Comparison of ENCODE assay signal across 8 cellular contexts in the genomic region with DNA sequence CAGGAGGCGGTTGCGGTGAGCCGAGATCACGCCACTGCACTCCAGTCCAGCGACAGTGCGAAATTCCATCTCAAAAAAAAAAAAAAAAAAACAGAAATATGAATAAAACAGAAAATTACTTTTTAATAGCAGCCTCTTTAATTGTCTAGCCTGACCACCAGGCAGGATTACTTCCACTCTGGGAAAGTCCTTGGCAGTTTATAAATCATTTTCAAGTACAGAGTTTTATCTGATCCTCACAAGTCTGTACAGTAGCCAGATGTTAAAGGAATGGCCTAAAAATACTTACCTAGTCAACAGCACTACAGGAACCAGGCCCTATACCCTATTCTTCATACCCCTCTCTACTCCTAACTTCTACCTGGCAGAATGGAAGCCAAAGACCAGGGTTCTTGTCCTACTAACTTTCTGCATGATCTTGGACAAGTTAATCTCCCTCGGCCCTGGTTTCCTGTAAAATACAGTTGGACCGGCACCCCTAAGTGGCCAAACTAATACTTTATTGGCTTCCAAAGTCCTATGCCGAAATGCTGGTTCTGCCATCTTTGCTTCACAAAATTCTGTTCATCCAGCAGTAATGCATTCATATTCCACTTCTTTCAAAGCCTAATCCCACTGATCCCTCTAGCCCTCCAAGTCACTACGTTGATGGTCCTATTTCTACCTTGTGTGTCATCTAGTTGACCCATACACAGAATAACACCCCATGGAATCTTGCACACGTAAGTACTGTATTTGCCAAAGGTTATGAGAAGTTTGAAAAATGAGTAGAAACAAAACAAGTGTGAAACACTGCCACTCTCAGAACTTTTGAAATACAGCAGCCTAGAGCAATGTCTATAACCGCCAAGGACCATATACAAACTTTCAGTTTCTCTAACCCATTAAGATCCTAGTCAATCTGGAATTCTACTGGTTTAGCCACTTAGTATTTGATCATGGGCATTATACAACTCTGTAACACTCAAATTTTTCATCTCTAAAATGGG. TPM values are rescaled to one million over a fixed set of nuclear protein-coding genes. Genes with fewer than 3 reads are reported as not detected.
DNase-seq lines count a peak whose midpoint lies in the region; ATAC-seq, FAIRE-seq and TF ChIP-seq lines count a peak whose summit lies in the region.

No MANE protein-coding gene starts in this region.

- H3K79me2 ChIP-seq in HepG2 (ENCODE audit: insufficient read depth, low read length): peaks cover 67% of the 10 kb centered on the region

- no peaks in the 10 kb centered on the region for H3K9me3 ChIP-seq in ascending aorta
- H3K9me3 ChIP-seq in HepG2 (ENCODE audit: low read length): no peaks in the 10 kb centered on the region

- H3K27ac Mint-ChIP-seq in activated naive CD4-positive, alpha-beta T cell treated with anti-CD3 and anti-CD28 coated beads, Interleukin-2, amount 50 U/mL, for 24 hours: peak overlapping the region; percentile 100
- peak overlapping the region; percentile 99 for H3K27ac Mint-ChIP-seq in type B pancreatic cell

- TF ChIP-seq RAD21 in HepG2 (CRISPR knock-in tag; IDR thresholded peaks at IDR 0.05): no peak

- H4K20me1 ChIP-seq in HepG2 (ENCODE audit: insufficient read depth, low read length): peaks cover 63% of the 10 kb centered on the region

- CTCF ChIA-PET in HepG2 (lab: Yijun Ruan, JAX; ENCODE audit: low intra/inter-chr PET ratio, low total read pairs): no interaction called here

- no peak for FAIRE-seq in HepG2 (lab: Jason Lieb, UNC)

- H2AFZ ChIP-seq in HepG2 (ENCODE audit: low read length): no peak overlapping the region

- H3K27me3 ChIP-seq in ascending aorta (no peaks in the 10 kb centered on the region), HepG2 (ENCODE audit: control insufficient read depth in 1 of 2, insufficient read depth in 2 of 2, low read length in 2 of 2) (peaks cover 0 to 4% of the 10 kb centered on the region in 2 experiments; a peak in 1 of 5 replicates)

- peak overlapping the region; percentile 79 to 95 for H3K4me3 ChIP-seq in ascending aorta
- H3K4me3 ChIP-seq in HepG2 (replicated peaks in 1 of 3; ENCODE audit: insufficient read depth in 1 of 3, low read depth in 2 of 3, low read length in 3 of 3): peak overlapping the region; percentile 93 to 100 (median 96)
- no peak overlapping the region for H3K4me3 ChIP-seq in lower leg skin (ENCODE audit: low read depth, poor library complexity, severe bottlenecking)

- no peaks in the 10 kb centered on the region for H3K9me3 Mint-ChIP-seq in activated naive CD4-positive, alpha-beta T cell treated with anti-CD3 and anti-CD28 coated beads, Interleukin-2, amount 50 U/mL, for 24 hours
- H3K9me3 Mint-ChIP-seq in type B pancreatic cell: peaks cover 3% of the 10 kb centered on the region

- in situ Hi-C loops in HepG2 (cut with HindIII; ENCODE audit: extremely low pct_ligation_motif_present, low pct_unique_long_range_greater_than_20kb): no loop called here

- H3K4me1 ChIP-seq in ascending aorta (peaks cover 0 to 23% of the 10 kb centered on the region in 2 donors), HepG2 (ENCODE audit: insufficient read depth, low read length) (peaks cover 64% of the 10 kb centered on the region)

- peak overlapping the region; percentile 97 for H3K4me3 Mint-ChIP-seq in activated naive CD4-positive, alpha-beta T cell treated with anti-CD3 and anti-CD28 coated beads, Interleukin-2, amount 50 U/mL, for 24 hours
- H3K4me3 Mint-ChIP-seq in type B pancreatic cell: peak overlapping the region; percentile 97

- BruUV-seq in HepG2 (replicated peaks; lab: Mats Ljungman, UMichigan): no TSS peak

- peaks cover 37% of the 10 kb centered on the region for H3K36me3 Mint-ChIP-seq in activated naive CD4-positive, alpha-beta T cell treated with anti-CD3 and anti-CD28 coated beads, Interleukin-2, amount 50 U/mL, for 24 hours
- H3K36me3 Mint-ChIP-seq in type B pancreatic cell: peaks cover 28% of the 10 kb centered on the region

- ATAC-seq in HepG2: no peak
- ATAC-seq in GM19351 (IDR thresholded peaks at IDR 0.05; ENCODE audit: unreplicated experiment): no peak
- ATAC-seq in HG03342 (IDR thresholded peaks at IDR 0.05; ENCODE audit: unreplicated experiment): no peak

- H3K27ac ChIP-seq in ascending aorta: peak overlapping the region; percentile 94 to 99
- H3K27ac ChIP-seq in HepG2 (ENCODE audit: extremely low read length, insufficient read depth, low read length): peak overlapping the region; percentile 92

- TF ChIP-seq POLR2A in HepG2 (IDR thresholded peaks at IDR 0.05; ENCODE audit: insufficient read depth in 1 of 2, low read depth in 2 of 2, low read length in 2 of 2): peak in 1 of 2 experiments; percentile 34; a peak in 1 of 4 replicates
- TF ChIP-seq POLR2A in lower leg skin (IDR thresholded peaks at IDR 0.05): no peak

- H3K4me2 ChIP-seq in HepG2 (ENCODE audit: low read depth, low read length): peak overlapping the region; percentile 85

- intact Hi-C loops in ascending aorta (cut with DNase I): loop anchor here (5.0 to 10.0 kb wide), 3 partner anchors 438 to 666 kb away; partner anchors contain the start of genes NECAB3, SNTA1 and TP53INP2
- intact Hi-C loops in HepG2 (cut with micrococcal nuclease; ENCODE audit: unreplicated experiment): loop anchor here (5.0 kb wide), 1 partner anchor 298 kb away; the partner anchor contains the start of gene CHMP4B
- intact Hi-C loops in lower leg skin (cut with DNase I; ENCODE audit: low total_unique reads): no loop called here

- peaks cover 5 to 12% of the 10 kb centered on the region in 2 donors for H3K36me3 ChIP-seq in ascending aorta
- peaks cover 9 to 38% of the 10 kb centered on the region in 2 experiments for H3K36me3 ChIP-seq in HepG2 (replicated peaks in 1 of 2; ENCODE audit: control insufficient read depth in 1 of 2, insufficient read depth in 2 of 2, low read length in 2 of 2)

- DNase-seq in activated naive CD4-positive, alpha-beta T cell treated with anti-CD3 and anti-CD28 coated beads, Interleukin-2, amount 50 U/mL, for 16 hours: no peak
- DNase-seq in ascending aorta (ENCODE audit: low spot score in 2 of 2) (no peak), HepG2 (ENCODE audit: low spot score) (peak; percentile 39), type B pancreatic cell (ENCODE audit: extremely low spot score, unreplicated experiment) (no peak), lower leg skin (ENCODE audit: low spot score in 2 of 2) (no peak)

- POLR2A ChIA-PET in HepG2 (lab: Yijun Ruan, JAX): interaction anchor here (1.4 to 3.2 kb wide), 5 partner anchors 8 to 118 kb away, joined by 5 to 56 read pairs (median 48); partner anchors contain the start of gene RALY

- H3K4me1 Mint-ChIP-seq in activated naive CD4-positive, alpha-beta T cell treated with anti-CD3 and anti-CD28 coated beads, Interleukin-2, amount 50 U/mL, for 24 hours: peaks cover 61% of the 10 kb centered on the region
- H3K4me1 Mint-ChIP-seq in type B pancreatic cell (ENCODE audit: unreplicated experiment): peaks cover 48% of the 10 kb centered on the region

- H3K27me3 Mint-ChIP-seq in activated naive CD4-positive, alpha-beta T cell treated with anti-CD3 and anti-CD28 coated beads, Interleukin-2, amount 50 U/mL, for 24 hours: no peaks in the 10 kb centered on the region
- H3K27me3 Mint-ChIP-seq in type B pancreatic cell: peaks cover 3% of the 10 kb centered on the region

- H3K9ac ChIP-seq in HepG2 (ENCODE audit: insufficient read depth, low read depth, low read length): peak overlapping the region; percentile 100

- WGBS in HepG2 (ENCODE audit: low lambda C conversion rate): 53% methylated on average over 12 of the region's 12 CpGs
- WGBS in lower leg skin, 2 donors: 67 to 70% methylated on average over 12 of the region's 12 CpGs

- no peak for TF ChIP-seq CTCF in ascending aorta (IDR thresholded peaks at IDR 0.05)
- TF ChIP-seq CTCF in HepG2 (CRISPR knock-in tag; IDR thresholded peaks at IDR 0.05): 0 out of 2 replicates have a peak, but pooled peaks have one; percentile 24
- TF ChIP-seq CTCF in type B pancreatic cell (conservative IDR thresholded peaks at IDR 0.05): no peak
- no peak for TF ChIP-seq CTCF in lower leg skin (IDR thresholded peaks at IDR 0.05)

- TF ChIP-seq EP300 in HepG2 (IDR thresholded peaks at IDR 0.05; ENCODE audit: low read depth in 2 of 2, low read length in 2 of 2): no peak
- no peak for TF ChIP-seq EP300 in HepG2 (CRISPR knock-in tag; IDR thresholded peaks at IDR 0.05; ENCODE audit: borderline replicate concordance)

TF ChIP-seq in HepG2, 621 proteins besides CTCF, POLR2A, EP300 and RAD21 (continues in another document):
- TF ChIP-seq SMC3 (IDR thresholded peaks at IDR 0.05; ENCODE audit: low read length) (no peak), ZNF629 (CRISPR knock-in tag; conservative IDR thresholded peaks at IDR 0.05) (peak; percentile 84)

RNA-seq across cellular contexts. Expression of gene EIF2S2, which starts 1.7 kb away (rescaled TPM):
- total RNA-seq in ascending aorta: 19.3 TPM
- total RNA-seq in HepG2 (2016; rRNA removed; fragmentation: Illumina TruSeq; extraction: Trizol): 213 and 316 TPM in 2 replicates
- total RNA-seq in HepG2 (2016; cell fraction: cytosol; rRNA removed; fragmentation: Illumina TruSeq; extraction: Trizol; ENCODE audit: low read depth): 51.0 and 51.7 TPM in 2 replicates
- total RNA-seq in HepG2 (2016; cell fraction: insoluble cytoplasmic fraction; rRNA removed; fragmentation: Illumina TruSeq; extraction: Trizol): 208 and 329 TPM in 2 replicates
- 97.8 and 98.8 TPM in 2 replicates for total RNA-seq in HepG2 (2016; cell fraction: membrane; rRNA removed; fragmentation: Illumina TruSeq; extraction: Trizol)
- total RNA-seq in HepG2 (2016; cell fraction: nucleus; rRNA removed; fragmentation: Illumina TruSeq; extraction: Trizol): 76.0 and 84.1 TPM in 2 replicates
- 102 and 126 TPM in 2 replicates for polyA plus RNA-seq in HepG2 (2011; rRNA removed)
- polyA plus RNA-seq in HepG2 (2011; cell fraction: cytosol; rRNA removed): 63.0 and 92.8 TPM in 2 replicates
- polyA plus RNA-seq in HepG2 (2011; cell fraction: nucleus; rRNA removed): 22.9 and 30.3 TPM in 2 replicates
- 143 and 178 TPM in 2 replicates for polyA plus RNA-seq in HepG2 (2012)
- polyA plus RNA-seq in HepG2 (2016; cell fraction: cytosol; fragmentation: Illumina TruSeq; extraction: Trizol; ENCODE audit: low read depth): 36.0 and 36.2 TPM in 2 replicates
- 299 and 317 TPM in 2 replicates for polyA plus RNA-seq in HepG2 (2016; cell fraction: insoluble cytoplasmic fraction; fragmentation: Illumina TruSeq; extraction: Trizol; ENCODE audit: low read depth)
- 66.5 and 67.3 TPM in 2 replicates for polyA plus RNA-seq in HepG2 (2016; cell fraction: membrane; fragmentation: Illumina TruSeq; extraction: Trizol; ENCODE audit: low read depth)
- 111 and 114 TPM in 2 replicates for polyA plus RNA-seq in HepG2 (2016; cell fraction: nucleus; fragmentation: Illumina TruSeq; extraction: Trizol; ENCODE audit: insufficient read depth, low read depth)
- 27.1 and 39.1 TPM in 2 replicates for polyA minus RNA-seq in HepG2 (2011; rRNA and poly(A)+ RNA removed; ENCODE audit: low replicate concordance)
- 55.0 and 56.6 TPM in 2 replicates for polyA minus RNA-seq in HepG2 (2011; cell fraction: cytosol; rRNA and poly(A)+ RNA removed)
- 34.4 and 37.0 TPM in 2 replicates for polyA minus RNA-seq in HepG2 (2011; cell fraction: nucleus; rRNA and poly(A)+ RNA removed)
- total RNA-seq in type B pancreatic cell (ENCODE audit: low replicate concordance): 87.1 and 87.8 TPM in 2 replicates
- 10 to 100 TPM; 28.7 to 46.9 (median 41.7) TPM for total RNA-seq in lower leg skin
